In genomic region chr11:19777032-19777341, GRCh38 we compare ENCODE assay signal across 8 cellular contexts.
DNase-seq lines count a peak whose midpoint lies in the region; ATAC-seq and TF ChIP-seq lines count a peak whose summit lies in the region.

No MANE protein-coding gene starts in this region.

- DNase-seq in thoracic aorta (ENCODE audit: low spot score) = no peak
- DNase-seq in DMS114 treated with DMSO at 0.1 percent for 48 hours (lab: John Stamatoyannopoulos, UW; ENCODE audit: unreplicated experiment) = no peak
- DNase-seq in NCI-H2171 treated with DMSO at 0.1 percent for 48 hours (lab: John Stamatoyannopoulos, UW) = no peak

- peak overlapping the region in 1 of 2 donors; percentile 28 for H3K27ac ChIP-seq in thoracic aorta

- H3K9me3 ChIP-seq in thoracic aorta = no peaks in the 10 kb centered on the region

- peak; percentile 43 for ATAC-seq in GM18498 (IDR thresholded peaks at IDR 0.05; ENCODE audit: unreplicated experiment)
- peak; percentile 17 for ATAC-seq in HG02588 (IDR thresholded peaks at IDR 0.05; ENCODE audit: unreplicated experiment)
- ATAC-seq in SK-N-SH treated with all-trans-retinoic acid at 6 μM for 48 hours = peak; percentile 35
- no peak for ATAC-seq in thoracic aorta (ENCODE audit: insufficient number of reproducible peaks, low FRiP score, low read depth)
- ATAC-seq in HG03196 (IDR thresholded peaks at IDR 0.05; ENCODE audit: unreplicated experiment) = no peak

- no peaks in the 10 kb centered on the region for H3K36me3 ChIP-seq in thoracic aorta

- H3K27me3 ChIP-seq in thoracic aorta (replicated peaks; ENCODE audit: insufficient read depth) = no peaks in the 10 kb centered on the region

- peaks cover 39 to 77% of the 10 kb centered on the region in 2 donors for H3K4me1 ChIP-seq in thoracic aorta (ENCODE audit: control insufficient read depth in 1 of 2, low read depth in 2 of 2)

- no peak for TF ChIP-seq CTCF in thoracic aorta (IDR thresholded peaks at IDR 0.05)

- peak overlapping the region; percentile 63 for H3K4me3 ChIP-seq in iPS-11a (ENCODE audit: low read depth, low read length)
- peak overlapping the region; percentile 65 for H3K4me3 ChIP-seq in thoracic aorta

TF ChIP-seq in SK-N-SH treated with all-trans-retinoic acid at 6 μM for 48 hours, 23 proteins besides CTCF, POLR2A, EP300 and RAD21:
- TF ChIP-seq ZFP3 (CRISPR knock-in tag; IDR thresholded peaks at IDR 0.05) = no peak
- no peak for TF ChIP-seq TCF4 (CRISPR knock-in tag; IDR thresholded peaks at IDR 0.05; ENCODE audit: borderline replicate concordance)
- TF ChIP-seq OSR1 (CRISPR knock-in tag; IDR thresholded peaks at IDR 0.05) = no peak
- TF ChIP-seq ARNTL (CRISPR knock-in tag; IDR thresholded peaks at IDR 0.05; ENCODE audit: borderline replicate concordance, low read depth) = no peak
- no peak for TF ChIP-seq CSRNP3 (CRISPR knock-in tag; IDR thresholded peaks at IDR 0.05)
- TF ChIP-seq ZNF8 (CRISPR knock-in tag; IDR thresholded peaks at IDR 0.05) = no peak
- TF ChIP-seq TSHZ2 (CRISPR knock-in tag; IDR thresholded peaks at IDR 0.05) = no peak

Comparison
In these comparisons a context has a peak if more than half of its experiments do, and no peak if none do; other contexts are left out.
1. ATAC-seq: peak in GM18498 (single experiment), HG02588 (single experiment) and SK-N-SH treated with all-trans-retinoic acid at 6 μM for 48 hours (single experiment); none in thoracic aorta (single experiment) and HG03196 (single experiment).